In the genomic region with DNA sequence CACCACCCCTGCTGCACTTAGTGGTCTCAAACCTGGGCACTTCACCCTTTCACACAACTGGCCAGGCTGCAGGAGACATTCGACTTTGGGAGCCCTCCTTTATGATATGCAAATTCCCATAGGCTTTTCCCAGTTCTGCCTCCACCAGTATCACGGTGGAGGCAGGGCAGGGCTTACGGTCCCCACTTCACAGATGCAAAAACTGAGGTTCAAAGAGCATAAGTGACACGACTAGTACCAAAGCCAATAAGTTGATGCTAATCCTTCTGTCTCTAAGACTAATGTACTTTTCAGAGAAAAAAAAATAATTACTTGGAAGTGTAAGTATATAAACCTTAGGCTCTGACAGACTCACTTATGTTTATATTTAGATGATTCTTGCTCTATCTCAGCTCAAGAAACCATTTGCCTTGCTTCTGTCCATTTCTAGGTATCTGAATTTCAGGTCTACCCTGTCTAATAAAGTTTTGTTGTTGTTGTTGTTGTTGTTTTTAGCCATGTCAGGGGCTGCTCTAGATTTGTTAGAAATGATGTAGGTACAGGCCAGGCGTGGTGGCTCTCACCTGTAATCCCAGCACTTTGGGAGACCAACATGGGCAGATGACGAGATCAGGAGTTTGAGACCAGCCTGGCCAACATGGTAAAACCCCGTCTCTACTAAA, we compare ENCODE assay signal across 21 cellular contexts. TPM values are rescaled to one million over a fixed set of nuclear protein-coding genes. Genes with fewer than 3 reads are reported as not detected.
A peak's percentile ranks its signal among the peaks of the same experiment; 100 is the strongest.
DNase-seq lines count a peak whose midpoint lies in the region; ATAC-seq, FAIRE-seq and TF ChIP-seq lines count a peak whose summit lies in the region.
"Had no signal": no experiment of that assay in that cellular context is flagged by ENCODE, and none has a peak within 500 bp of the region (broad histone marks: within the 10 kb centered on the region; RNA-seq: fewer than 3 reads in every experiment).

No MANE protein-coding gene starts in this region.

- H2BK20ac ChIP-seq in H1 (ENCODE audit: low read length) = no peak overlapping the region

- H3K56ac ChIP-seq in H1 (replicated peaks; ENCODE audit: insufficient read length, low read depth, low read length) = no peak overlapping the region

- H3K23me2 ChIP-seq in H1 (ENCODE audit: low read depth, low read length) = no peaks in the 10 kb centered on the region

- H3K27me3 Mint-ChIP-seq in activated T-cell treated with anti-CD3 and anti-CD28 coated beads, Interleukin-2, amount 50 U/mL, for 24 hours = no peaks in the 10 kb centered on the region
- H3K27me3 Mint-ChIP-seq in CD4-positive, CD25-positive, alpha-beta regulatory T cell = no peaks in the 10 kb centered on the region
- no peaks in the 10 kb centered on the region for H3K27me3 Mint-ChIP-seq in T-cell

- no peaks in the 10 kb centered on the region for H3K9me3 Mint-ChIP-seq in activated T-cell treated with anti-CD3 and anti-CD28 coated beads, Interleukin-2, amount 50 U/mL, for 24 hours
- no peaks in the 10 kb centered on the region for H3K9me3 Mint-ChIP-seq in CD4-positive, CD25-positive, alpha-beta regulatory T cell
- no peaks in the 10 kb centered on the region for H3K9me3 Mint-ChIP-seq in T-cell
- H3K9me3 Mint-ChIP-seq: CD8-positive, alpha-beta T cell had no signal

- no peak overlapping the region for H3K18ac ChIP-seq in H1 (ENCODE audit: extremely low read depth, low read length)

- H3K79me2 ChIP-seq in H1 (ENCODE audit: control insufficient read depth in 1 of 2, insufficient read depth in 2 of 2, low read length in 2 of 2) = no peaks in the 10 kb centered on the region

- no peak overlapping the region for H2BK120ac ChIP-seq in H1 (replicated peaks; ENCODE audit: low read depth, low read length)

- no peak for TF ChIP-seq EP300 in H1 (IDR thresholded peaks at IDR 0.05; ENCODE audit: borderline replicate concordance in 1 of 2, low read depth in 2 of 2, low read length in 2 of 2)

- no peak overlapping the region for H3K27ac ChIP-seq in CD4-positive, CD25-positive, alpha-beta regulatory T cell (ENCODE audit: insufficient read depth, low read length, poor library complexity, severe bottlenecking)
- no peak overlapping the region for H3K27ac ChIP-seq in H1 (ENCODE audit: low read depth, low read length)

- H3K27me3 ChIP-seq in CD4-positive, CD25-positive, alpha-beta regulatory T cell (ENCODE audit: control insufficient read depth, insufficient read depth, low read length) = no peaks in the 10 kb centered on the region
- no peaks in the 10 kb centered on the region for H3K27me3 ChIP-seq in H1 (replicated peaks in 1 of 4; ENCODE audit: control insufficient read depth in 3 of 4, extremely low read depth in 1 of 4, insufficient read depth in 3 of 4, low read length in 3 of 4)

- no peaks in the 10 kb centered on the region for H3K79me1 ChIP-seq in H1 (ENCODE audit: low read depth, low read length)

- H3K14ac ChIP-seq in H1 (ENCODE audit: insufficient read length) = no peak overlapping the region

- H3K4me2 ChIP-seq in H1 (ENCODE audit: insufficient read depth in 1 of 2, low read depth in 2 of 2, low read length in 2 of 2) = no peak overlapping the region

- no peak overlapping the region for H3K9ac ChIP-seq in H1 (replicated peaks in 1 of 4; ENCODE audit: extremely low read depth in 1 of 4, low read depth in 3 of 4, low read length in 3 of 4)

- TF ChIP-seq CTCF in H1 (IDR thresholded peaks at IDR 0.05; ENCODE audit: control extremely low read depth in 1 of 3, insufficient read depth in 1 of 3, low read depth in 1 of 3, low read length in 3 of 3) = no peak

- H3K4me1 ChIP-seq in CD4-positive, CD25-positive, alpha-beta regulatory T cell (ENCODE audit: control insufficient read depth, insufficient read depth, low read length, poor library complexity, severe bottlenecking) = peaks cover 44% of the 10 kb centered on the region
- peaks cover 0 to 14% (median 6%) of the 10 kb centered on the region in 4 experiments; a peak in 4 of 7 replicates for H3K4me1 ChIP-seq in H1 (replicated peaks in 1 of 4; ENCODE audit: control insufficient read depth in 3 of 4, insufficient read depth in 4 of 4, low read length in 3 of 4)

- H3K36me3 ChIP-seq in CD4-positive, CD25-positive, alpha-beta regulatory T cell (ENCODE audit: control insufficient read depth, insufficient read depth, low read length) = peaks cover 17% of the 10 kb centered on the region
- no peaks in the 10 kb centered on the region for H3K36me3 ChIP-seq in H1 (ENCODE audit: control insufficient read depth in 2 of 4, insufficient read depth in 4 of 4, low read length in 3 of 4)

- no peak overlapping the region; the same call in 1 of the 2 replicates for H2AK5ac ChIP-seq in H1 (ENCODE audit: low read depth, low read length)

- H3K27ac Mint-ChIP-seq in activated T-cell treated with anti-CD3 and anti-CD28 coated beads, Interleukin-2, amount 50 U/mL, for 24 hours = peak overlapping the region; percentile 58
- H3K27ac Mint-ChIP-seq in CD4-positive, CD25-positive, alpha-beta regulatory T cell = peak overlapping the region; percentile 43 to 92 (median 89)
- H3K27ac Mint-ChIP-seq in T-cell = peak overlapping the region; percentile 53 to 89

- no peak for DNase-seq in activated T-cell treated with anti-CD3 and anti-CD28 coated beads, Interleukin-2, amount 50 U/mL, for 24 hours
- no peak for DNase-seq in activated T-cell treated with anti-CD3 and anti-CD28 coated beads, Interleukin-2, amount 50 U/mL, for 48 hours
- DNase-seq in CD4-positive, CD25-positive, alpha-beta regulatory T cell = no peak
- no peak for DNase-seq in T-cell
- DNase-seq in H1 (ENCODE audit: low read depth in 1 of 2, low spot score in 2 of 2) = no peak
- DNase-seq in midbrain (lab: John Stamatoyannopoulos, UW) = no peak
- no peak for DNase-seq in NCI-H345 treated with DMSO at 0.1 percent for 48 hours (lab: John Stamatoyannopoulos, UW; ENCODE audit: unreplicated experiment)
- DNase-seq: ACHN; AML-193; CD8-positive, alpha-beta T cell; DMS79 treated with DMSO at 0.1 percent for 48 hours; KBM-7; MV-4-11; NCI-H1417; NCI-H1930; NCI-H446; NCI-H69; OCI-M1; SHP77 treated with DMSO at 0.1 percent for 48 hours had no signal

- POLR2A ChIA-PET in T-cell (lab: Charles Lee) = interaction anchor here in 1 of 2 donors (0.7 to 0.9 kb wide), 2 partner anchors 16 to 49 kb away, joined by 3 to 4 read pairs; no protein-coding TSS in a partner anchor
- POLR2A ChIA-PET in H1 (lab: Charles Lee; ENCODE audit: partially characterized antibody) = no interaction called here

- H3K4me3 ChIP-seq in CD4-positive, CD25-positive, alpha-beta regulatory T cell (ENCODE audit: low read depth, low read length) = no peak overlapping the region
- no peak overlapping the region for H3K4me3 ChIP-seq in H1 (ENCODE audit: extremely low read depth in 1 of 4, insufficient read depth in 2 of 4, low read depth in 3 of 4, low read length in 4 of 4)

- no peak overlapping the region for H2BK12ac ChIP-seq in H1 (ENCODE audit: low read depth, low read length)

- CTCF ChIA-PET in T-cell (lab: Charles Lee) = interaction anchor here (0.7 to 1.4 kb wide), 5 partner anchors 9 to 302 kb away, joined by 3 to 7 read pairs (median 4); partner anchors contain the start of gene GALNT10 (in 1 of the 2)
- CTCF ChIA-PET in H1 (lab: Charles Lee; ENCODE audit: partially characterized antibody) = interaction anchor here (0.9 to 8.3 kb wide), 6 partner anchors 12 to 204 kb away, joined by 3 to 57 read pairs (median 4); no protein-coding TSS in a partner anchor

- peak overlapping the region; percentile 4; the same call in 1 of the 2 replicates for H4K8ac ChIP-seq in H1 (ENCODE audit: extremely low read depth, insufficient read depth, low read length)

- no peak overlapping the region for H2BK5ac ChIP-seq in H1 (ENCODE audit: low read depth, low read length)

- no peak overlapping the region for H2AFZ ChIP-seq in H1 (ENCODE audit: low read length)

- FAIRE-seq in H1 (lab: Jason Lieb, UNC) = no peak
- FAIRE-seq: D721Med had no signal

- H2BK15ac ChIP-seq in H1 (ENCODE audit: low read length) = no peak overlapping the region

- ATAC-seq in CD4-positive, CD25-positive, alpha-beta regulatory T cell (ENCODE audit: low read depth in 2 of 2) = no peak
- ATAC-seq in T-cell (replicated peaks in 1 of 4) (no peak), GM18861 (IDR thresholded peaks at IDR 0.05; ENCODE audit: unreplicated experiment) (no peak)
- ATAC-seq: CD8-positive, alpha-beta T cell had no signal

- H4K91ac ChIP-seq in H1 (replicated peaks; ENCODE audit: insufficient read length, low read length) = no peak overlapping the region

- no peaks in the 10 kb centered on the region for H3K9me3 ChIP-seq in CD4-positive, CD25-positive, alpha-beta regulatory T cell (ENCODE audit: control insufficient read depth in 2 of 2, low read length in 2 of 2)
- no peaks in the 10 kb centered on the region for H3K9me3 ChIP-seq in H1 (ENCODE audit: insufficient read depth in 2 of 2, low read depth in 1 of 2, low read length in 1 of 2)

- H4K5ac ChIP-seq in H1 (ENCODE audit: insufficient read length, low read depth, low read length) = no peak overlapping the region

- no peak for TF ChIP-seq RAD21 in H1 (IDR thresholded peaks at IDR 0.05 in 1 of 2, conservative IDR thresholded peaks at IDR 0.05 in 1 of 2; ENCODE audit: low read depth in 2 of 2, low read length in 2 of 2)

- TF ChIP-seq POLR2A in H1 (IDR thresholded peaks at IDR 0.05; ENCODE audit: control extremely low read depth in 1 of 2, low read depth in 2 of 2, low read length in 2 of 2) = no peak

- 80% methylated on average over 7 of the region's 7 CpGs; no CpG with 5 or more reads in 1 of the 2 experiments for WGBS in H1 (ENCODE audit: extremely low coverage in 1 of 2, insufficient coverage in 1 of 2, insufficient read length in 1 of 2, insufficient replicate concordance in 2 of 2, low coverage in 1 of 2, low lambda C conversion rate in 2 of 2, missing lambda C conversion rate in 1 of 2), 2 experiments

- no peak overlapping the region for H3K4me3 Mint-ChIP-seq in activated T-cell treated with anti-CD3 and anti-CD28 coated beads, Interleukin-2, amount 50 U/mL, for 24 hours
- H3K4me3 Mint-ChIP-seq in CD4-positive, CD25-positive, alpha-beta regulatory T cell = peak overlapping the region in 1 of 4 donors; percentile 3
- peak overlapping the region in 1 of 3 donors; percentile 78 for H3K4me3 Mint-ChIP-seq in T-cell
- H3K4me3 Mint-ChIP-seq: CD8-positive, alpha-beta T cell had no signal

- H3K23ac ChIP-seq in H1 (ENCODE audit: insufficient read length) = no peak overlapping the region

- H4K20me1 ChIP-seq in H1 (replicated peaks in 1 of 2; ENCODE audit: control insufficient read depth in 1 of 2, insufficient read depth in 2 of 2, low read length in 2 of 2) = no peaks in the 10 kb centered on the region

- H3K4ac ChIP-seq in H1 (replicated peaks; ENCODE audit: insufficient read length, low read depth, low read length) = no peak overlapping the region

- H3K4me1 Mint-ChIP-seq in activated T-cell treated with anti-CD3 and anti-CD28 coated beads, Interleukin-2, amount 50 U/mL, for 24 hours (ENCODE audit: low read depth) = peaks cover 83% of the 10 kb centered on the region
- H3K4me1 Mint-ChIP-seq in CD4-positive, CD25-positive, alpha-beta regulatory T cell = peaks cover 28 to 78% (median 55%) of the 10 kb centered on the region in 4 donors
- H3K4me1 Mint-ChIP-seq in T-cell = peaks cover 73 to 89% (median 88%) of the 10 kb centered on the region in 3 donors

- peaks cover 65% of the 10 kb centered on the region for H3K36me3 Mint-ChIP-seq in activated T-cell treated with anti-CD3 and anti-CD28 coated beads, Interleukin-2, amount 50 U/mL, for 24 hours (ENCODE audit: low read depth)
- H3K36me3 Mint-ChIP-seq in CD4-positive, CD25-positive, alpha-beta regulatory T cell = peaks cover 31% of the 10 kb centered on the region
- peaks cover 22% of the 10 kb centered on the region for H3K36me3 Mint-ChIP-seq in T-cell

RNA-seq across cellular contexts. Expression of gene GALNT10, which starts 10.7 kb away (rescaled TPM):
- 43.4 TPM for total RNA-seq in CD4-positive, CD25-positive, alpha-beta regulatory T cell
- 10 to 100 TPM in 3 of 4 donors, 1 to 10 TPM in 1; 8.4 to 18.2 (median 13.0) TPM for polyA plus RNA-seq in CD4-positive, CD25-positive, alpha-beta regulatory T cell
- total RNA-seq in T-cell = 10 to 100 TPM; 26.9 to 62.7 (median 40.8) TPM
- 15.2 and 15.5 TPM in 2 replicates for total RNA-seq in H1 (2021; fragmentation: NEBNext Ultra II Directional; extraction: Animal tissue kit (Norgen Biotek cat#: 25700))
- polyA plus RNA-seq in H1 (2011; rRNA removed) = 4.6 and 5.1 TPM in 2 replicates
- 7.7 TPM for polyA plus RNA-seq in H1 (2011; cell fraction: cytosol; rRNA removed)
- polyA plus RNA-seq in H1 (2011; cell fraction: nucleus; rRNA removed) = 15.9 TPM
- 7.3 to 11.0 TPM (median 8.5 TPM) in 4 replicates for polyA plus RNA-seq in H1 (2012, experiment 1 of 2)
- 5.7 TPM for polyA plus RNA-seq in H1 (2012, experiment 2 of 2)
- polyA plus RNA-seq in H1 (2013, experiment 1 of 2) = 16.8 TPM
- polyA plus RNA-seq in H1 (2013, experiment 2 of 2) = 21.6 TPM
- 21.7 and 44.6 TPM in 2 replicates for polyA minus RNA-seq in H1 (2011; rRNA and poly(A)+ RNA removed)
- 8.4 TPM for polyA minus RNA-seq in H1 (2011; cell fraction: cytosol; rRNA and poly(A)+ RNA removed)
- 25.8 TPM for polyA minus RNA-seq in H1 (2011; cell fraction: nucleus; rRNA and poly(A)+ RNA removed)
